Comparison of ENCODE assay signal across 8 cellular contexts in genomic region chr11:64318694-64319420, GRCh38. TPM values are rescaled to one million over a fixed set of nuclear protein-coding genes. Genes with fewer than 3 reads are reported as not detected.
DNase-seq lines count a peak whose midpoint lies in the region; ATAC-seq and TF ChIP-seq lines count a peak whose summit lies in the region.

No MANE protein-coding gene starts in this region.

- intact Hi-C loops in heart right ventricle (cut with DNase I) (loop anchor here in 7 of 10 donors (1.0 to 5.0 kb wide), 4 partner anchors 33 to 38 kb away; partner anchors contain the start of gene RPS6KA4 (in 4 of the 7)), left cardiac atrium (cut with DNase I) (no loop called here), MCF 10A (cut with micrococcal nuclease) (loop anchor here (1.0 kb wide), 2 partner anchors 12 to 16 kb away; no protein-coding TSS in a partner anchor)

- H3K27ac Mint-ChIP-seq in MCF 10A (ENCODE audit: low read depth, unreplicated experiment), result peak overlapping the region; percentile 93

- no peaks in the 10 kb centered on the region for H3K9me3 ChIP-seq in heart right ventricle
- H3K9me3 ChIP-seq in mesodermal cell (ENCODE audit: control insufficient read depth, low read length), result no peaks in the 10 kb centered on the region

- H3K27ac ChIP-seq in heart right ventricle (peak overlapping the region; percentile 91 to 100 (median 98)), mesodermal cell (ENCODE audit: low read depth, low read length, severe bottlenecking) (peak overlapping the region; percentile 97)

- H3K36me3 ChIP-seq in heart right ventricle (peaks cover 0 to 64% (median 19%) of the 10 kb centered on the region in 9 donors), mesodermal cell (ENCODE audit: control insufficient read depth, insufficient read depth, low read length) (peaks cover 41% of the 10 kb centered on the region)

- H3K4me1 ChIP-seq in heart right ventricle (peaks cover 3 to 39% (median 26%) of the 10 kb centered on the region in 9 donors), mesodermal cell (ENCODE audit: control insufficient read depth, insufficient read depth, low read length, poor library complexity, severe bottlenecking) (peaks cover 12% of the 10 kb centered on the region)

- peaks cover 59% of the 10 kb centered on the region for H3K36me3 Mint-ChIP-seq in MCF 10A (ENCODE audit: insufficient read depth, unreplicated experiment)

- TF ChIP-seq CTCF in heart right ventricle (IDR thresholded peaks at IDR 0.05), result no peak
- TF ChIP-seq CTCF in MCF 10A (IDR thresholded peaks at IDR 0.05; ENCODE audit: unreplicated experiment), result no peak

- peak overlapping the region; percentile 86 for H3K4me3 Mint-ChIP-seq in MCF 10A (ENCODE audit: unreplicated experiment)

- DNase-seq in heart right ventricle (no peak), left cardiac atrium (no peak), MCF 10A (ENCODE audit: unreplicated experiment) (peak; percentile 39), middle frontal gyrus (ENCODE audit: extremely low spot score, low spot score) (no peak), DMS153 (lab: John Stamatoyannopoulos, UW) (no peak)

- BruUV-seq in MCF 10A (replicated peaks; lab: Mats Ljungman, UMichigan), result no TSS peak

- no peaks in the 10 kb centered on the region for H3K27me3 Mint-ChIP-seq in MCF 10A (ENCODE audit: insufficient read depth, unreplicated experiment)

- peaks cover 34% of the 10 kb centered on the region for H3K4me1 Mint-ChIP-seq in MCF 10A (ENCODE audit: insufficient read depth, unreplicated experiment)

- no peaks in the 10 kb centered on the region for H3K9me3 Mint-ChIP-seq in MCF 10A (ENCODE audit: unreplicated experiment)

- WGBS in heart right ventricle, 2 donors, result 7 to 9% methylated on average over 18 of the region's 18 CpGs
- WGBS in mesodermal cell (ENCODE audit: insufficient coverage in 2 of 2), 2 experiments, result 10 to 12% methylated on average over 7 to 14 of the region's 18 CpGs

- H3K27me3 ChIP-seq in heart right ventricle, result no peaks in the 10 kb centered on the region

- H3K4me3 ChIP-seq in heart right ventricle, result peak overlapping the region; percentile 45 to 94 (median 82)
- H3K4me3 ChIP-seq in mesodermal cell (ENCODE audit: extremely low read depth, insufficient read depth, low read length, poor library complexity, severe bottlenecking), result peak overlapping the region; percentile 95

- POLR2A ChIA-PET in MCF 10A (lab: Yijun Ruan, JAX), result interaction anchor here (0.6 to 5.8 kb wide), 18 partner anchors 9 to 1924 kb away, joined by 3 to 285 read pairs (median 5); partner anchors contain the start of genes CCDC88B, COX8A, ESRRA and FKBP2

- CTCF ChIA-PET in MCF 10A (lab: Yijun Ruan, JAX), result interaction anchor here (0.7 to 10.2 kb wide), 7 partner anchors 12 to 68 kb away, joined by 3 to 148 read pairs (median 14); partner anchors contain the start of genes PLCB3 and RPS6KA4

- no peak for ATAC-seq in heart right ventricle
- ATAC-seq in left cardiac atrium, result no peak
- no peak for ATAC-seq in GM18520 (IDR thresholded peaks at IDR 0.05; ENCODE audit: unreplicated experiment)
- no peak for ATAC-seq in HG02623 (IDR thresholded peaks at IDR 0.05; ENCODE audit: unreplicated experiment)

RNA-seq across cellular contexts. Expression of gene PRDX5, which starts 0.9 kb away (rescaled TPM):
- 100 to 1,000 TPM; 264 to 395 (median 288) TPM for total RNA-seq in heart right ventricle
- 100 to 1,000 TPM; 486 to 750 TPM for polyA plus RNA-seq in heart right ventricle
- 100 to 1,000 TPM; 264 to 298 TPM for total RNA-seq in left cardiac atrium
- 274 and 302 TPM in 2 replicates for total RNA-seq in MCF 10A (2022)
- 204 TPM for polyA plus RNA-seq in mesodermal cell (2013, experiment 1 of 2)
- 182 TPM for polyA plus RNA-seq in mesodermal cell (2013, experiment 2 of 2)

RNA-seq across cellular contexts. Expression of gene TRMT112, which starts 1.5 kb away (rescaled TPM):
- total RNA-seq in heart right ventricle (100 to 1,000 TPM in 2 of 10 donors, 10 to 100 TPM in 8; 68.7 to 121 (median 90.2) TPM), left cardiac atrium (100 to 1,000 TPM in 1 of 2 donors, 10 to 100 TPM in 1; 94.1 to 101 TPM), MCF 10A (2022) (284 and 354 TPM in 2 replicates)
- 100 to 1,000 TPM; 182 to 208 TPM for polyA plus RNA-seq in heart right ventricle
- 176 TPM for polyA plus RNA-seq in mesodermal cell (2013, experiment 1 of 2)
- 186 TPM for polyA plus RNA-seq in mesodermal cell (2013, experiment 2 of 2)

RNA-seq across cellular contexts. Expression of gene ESRRA, which starts 13.5 kb away (rescaled TPM):
- total RNA-seq in heart right ventricle, result 100 to 1,000 TPM; 115 to 225 (median 132) TPM
- 100 to 1,000 TPM; 180 TPM for polyA plus RNA-seq in heart right ventricle
- total RNA-seq in left cardiac atrium, result 100 to 1,000 TPM; 147 to 150 TPM
- 52.0 and 63.4 TPM in 2 replicates for total RNA-seq in MCF 10A (2022)
- 24.1 TPM for polyA plus RNA-seq in mesodermal cell (2013, experiment 1 of 2)
- 17.7 TPM for polyA plus RNA-seq in mesodermal cell (2013, experiment 2 of 2)

RNA-seq across cellular contexts. Expression of gene CATSPERZ, which starts 18.7 kb away (rescaled TPM):
- not detected for total RNA-seq in heart right ventricle
- under 1 TPM in 1 of 2 donors, not detected in 1; 0.10 TPM for polyA plus RNA-seq in heart right ventricle
- under 1 TPM in 1 of 2 donors, not detected in 1; 0.32 TPM for total RNA-seq in left cardiac atrium
- total RNA-seq in MCF 10A (2022), result 0.68 TPM in 1 of 2 replicates, not detected in the other
- 0.77 TPM for polyA plus RNA-seq in mesodermal cell (2013, experiment 1 of 2)
- not detected for polyA plus RNA-seq in mesodermal cell (2013, experiment 2 of 2)

RNA-seq across cellular contexts. Expression of gene CCDC88B, which starts 21.1 kb away (rescaled TPM):
- 10 to 100 TPM in 1 of 10 donors, 1 to 10 TPM in 9; 4.2 to 13.1 (median 5.6) TPM for total RNA-seq in heart right ventricle
- polyA plus RNA-seq in heart right ventricle, result 10 to 100 TPM; 10.5 to 42.7 TPM
- total RNA-seq in left cardiac atrium, result 10 to 100 TPM in 1 of 2 donors, 1 to 10 TPM in 1; 9.2 to 10.6 TPM
- total RNA-seq in MCF 10A (2022), result 4.2 and 6.0 TPM in 2 replicates
- polyA plus RNA-seq in mesodermal cell (2013, experiment 1 of 2), result 4.0 TPM
- polyA plus RNA-seq in mesodermal cell (2013, experiment 2 of 2), result 1.4 TPM

Comparison
In these comparisons a context has a peak if more than half of its experiments do, and no peak if none do; other contexts are left out.
1. intact Hi-C loops: an anchor here in heart right ventricle (1.0 to 5.0 kb wide) and MCF 10A (1.0 kb wide); none called in left cardiac atrium.